17 cellular contexts compared by ENCODE assay signal in the genomic region with DNA sequence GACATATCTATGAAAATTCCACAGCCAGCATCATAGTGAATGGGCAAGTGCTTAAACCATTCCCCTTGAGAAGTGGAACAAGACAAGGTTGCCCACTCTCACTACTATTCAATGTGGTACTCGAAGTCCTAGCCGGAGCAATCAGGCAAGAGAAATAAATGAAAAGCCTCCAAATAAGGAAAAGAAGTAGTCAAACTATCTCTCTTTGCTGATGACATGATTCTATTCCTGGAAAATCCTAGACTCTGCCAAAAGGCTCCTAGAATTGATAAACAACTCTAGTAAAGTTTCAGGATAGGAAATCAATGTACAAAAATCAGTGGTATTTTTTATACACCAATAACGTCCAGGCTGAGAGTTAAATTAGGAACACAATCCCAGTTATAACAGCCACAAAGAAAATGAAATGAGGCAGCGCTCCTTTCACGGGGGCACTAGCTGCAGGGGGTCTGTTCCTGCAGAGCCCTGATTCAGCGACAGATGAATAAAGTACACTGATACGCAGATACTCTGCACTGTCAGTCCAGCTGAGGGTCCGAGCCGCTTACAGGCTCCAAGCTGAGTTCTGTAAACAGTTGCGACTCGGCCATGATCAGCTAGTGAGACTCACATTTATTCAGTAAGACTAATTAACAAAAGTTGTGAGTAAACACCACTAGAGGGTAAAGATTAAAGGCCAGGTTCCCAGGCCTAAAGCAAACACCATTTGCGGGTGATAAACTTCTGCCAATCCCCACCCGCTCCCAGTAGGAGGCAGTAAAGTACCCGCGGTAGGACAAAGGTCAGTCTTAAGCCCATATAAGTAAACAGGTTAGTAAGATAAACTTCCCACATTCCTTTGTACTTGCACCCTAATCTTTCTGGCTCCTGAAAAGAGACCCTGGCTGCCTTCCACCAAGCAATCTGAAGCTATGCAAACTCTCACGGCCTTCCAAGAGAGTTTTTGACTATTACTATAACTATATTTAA.
DNase-seq lines count a peak whose midpoint lies in the region; ATAC-seq, FAIRE-seq and TF ChIP-seq lines count a peak whose summit lies in the region.
"Had no signal": no experiment of that assay in that cellular context is flagged by ENCODE, and none has a peak within 500 bp of the region (broad histone marks: within the 10 kb centered on the region; RNA-seq: fewer than 3 reads in every experiment).

No MANE protein-coding gene starts in this region.

- 10% methylated on average over 16 of the region's 16 CpGs for WGBS in HepG2 (ENCODE audit: low lambda C conversion rate)

- H2AFZ ChIP-seq in HepG2 (ENCODE audit: low read length): no peak overlapping the region

- intact Hi-C loops in HepG2 (cut with micrococcal nuclease; ENCODE audit: unreplicated experiment): loop anchor here (1.0 kb wide), 1 partner anchor 78 kb away; no protein-coding TSS in a partner anchor

- no peaks in the 10 kb centered on the region for H3K36me3 Mint-ChIP-seq in type B pancreatic cell
- H3K36me3 Mint-ChIP-seq: CD8-positive, alpha-beta memory T cell had no signal

- no TSS peak for BruUV-seq in HepG2 (replicated peaks; lab: Mats Ljungman, UMichigan)

- in situ Hi-C loops in HepG2 (cut with HindIII; ENCODE audit: extremely low pct_ligation_motif_present, low pct_unique_long_range_greater_than_20kb): no loop called here

- no peak overlapping the region for H3K9ac ChIP-seq in HepG2 (ENCODE audit: insufficient read depth, low read depth, low read length)

- FAIRE-seq in HepG2 (lab: Jason Lieb, UNC): no peak
- FAIRE-seq: astrocyte had no signal

- no peak overlapping the region for H3K27ac Mint-ChIP-seq in type B pancreatic cell
- H3K27ac Mint-ChIP-seq: CD8-positive, alpha-beta memory T cell had no signal

- H3K36me3 ChIP-seq in HepG2 (replicated peaks in 1 of 2; ENCODE audit: control insufficient read depth in 1 of 2, insufficient read depth in 2 of 2, low read length in 2 of 2): no peaks in the 10 kb centered on the region
- H3K36me3 ChIP-seq: MG63, WERI-Rb-1 had no signal

- peaks cover 8% of the 10 kb centered on the region for H3K4me1 ChIP-seq in HepG2 (ENCODE audit: insufficient read depth, low read length)

- CTCF ChIA-PET in HepG2 (lab: Yijun Ruan, JAX; ENCODE audit: low intra/inter-chr PET ratio, low total read pairs): no interaction called here

- H3K4me3 Mint-ChIP-seq in type B pancreatic cell: no peak overlapping the region
- H3K4me3 Mint-ChIP-seq: CD8-positive, alpha-beta memory T cell had no signal

- TF ChIP-seq POLR2A in HepG2 (IDR thresholded peaks at IDR 0.05; ENCODE audit: insufficient read depth in 1 of 2, low read depth in 2 of 2, low read length in 2 of 2): no peak

- peaks cover 4% of the 10 kb centered on the region for H3K27me3 Mint-ChIP-seq in type B pancreatic cell

- POLR2A ChIA-PET in HepG2 (lab: Yijun Ruan, JAX): no interaction called here

- H3K27me3 ChIP-seq in HepG2 (ENCODE audit: control insufficient read depth in 1 of 2, insufficient read depth in 2 of 2, low read length in 2 of 2): no peaks in the 10 kb centered on the region
- H3K27me3 ChIP-seq: MG63 had no signal

- no peaks in the 10 kb centered on the region for H3K9me3 Mint-ChIP-seq in type B pancreatic cell

- peak overlapping the region; percentile 41; the same call in 1 of the 2 replicates for H3K4me2 ChIP-seq in HepG2 (ENCODE audit: low read depth, low read length)

- ATAC-seq in HepG2 (peak; percentile 91), GM21529 (IDR thresholded peaks at IDR 0.05; ENCODE audit: unreplicated experiment) (no peak), GM19351 (IDR thresholded peaks at IDR 0.05; ENCODE audit: unreplicated experiment) (no peak), HG03025 (IDR thresholded peaks at IDR 0.05; ENCODE audit: low FRiP score, unreplicated experiment) (no peak)

- no peaks in the 10 kb centered on the region for H3K4me1 Mint-ChIP-seq in type B pancreatic cell (ENCODE audit: unreplicated experiment)
- H3K4me1 Mint-ChIP-seq: CD8-positive, alpha-beta memory T cell had no signal

- TF ChIP-seq RAD21 in HepG2 (CRISPR knock-in tag; IDR thresholded peaks at IDR 0.05): no peak

- H3K27ac ChIP-seq in HepG2 (ENCODE audit: extremely low read length, insufficient read depth, low read length): no peak overlapping the region
- H3K27ac ChIP-seq: WERI-Rb-1 had no signal

- no peaks in the 10 kb centered on the region for H3K79me2 ChIP-seq in HepG2 (ENCODE audit: insufficient read depth, low read length)

- TF ChIP-seq EP300 in HepG2 (IDR thresholded peaks at IDR 0.05; ENCODE audit: low read depth in 2 of 2, low read length in 2 of 2) (0 out of 4 replicates have a peak, but pooled peaks of 1 of the 2 experiments have one; percentile 13), HepG2 (CRISPR knock-in tag; IDR thresholded peaks at IDR 0.05; ENCODE audit: borderline replicate concordance) (no peak)

- TF ChIP-seq CTCF in choroid plexus epithelial cell (conservative IDR thresholded peaks at IDR 0.05; ENCODE audit: low read depth, low read length) (peak; percentile 21), HepG2 (CRISPR knock-in tag; IDR thresholded peaks at IDR 0.05) (peak; percentile 69), type B pancreatic cell (conservative IDR thresholded peaks at IDR 0.05) (peak; percentile 55)

- H3K4me3 ChIP-seq in choroid plexus epithelial cell (ENCODE audit: low read depth, low read length) (no peak overlapping the region), HepG2 (replicated peaks in 1 of 3; ENCODE audit: insufficient read depth in 1 of 3, low read depth in 2 of 3, low read length in 3 of 3) (no peak overlapping the region)
- H3K4me3 ChIP-seq: MG63 had no signal

- no peaks in the 10 kb centered on the region for H3K9me3 ChIP-seq in HepG2 (ENCODE audit: low read length)
- H3K9me3 ChIP-seq: MG63 had no signal

- H4K20me1 ChIP-seq in HepG2 (ENCODE audit: insufficient read depth, low read length): no peaks in the 10 kb centered on the region

- peak; percentile 42 for DNase-seq in NCI-H748 (lab: John Stamatoyannopoulos, UW; ENCODE audit: unreplicated experiment)
- no peak for DNase-seq in NCI-H748 treated with DMSO at 0.1 percent for 48 hours (lab: John Stamatoyannopoulos, UW)
- peak; percentile 1 for DNase-seq in choroid plexus epithelial cell (ENCODE audit: low read depth)
- peak; percentile 35 for DNase-seq in HepG2 (ENCODE audit: low spot score)
- no peak for DNase-seq in type B pancreatic cell (ENCODE audit: extremely low spot score, unreplicated experiment)
- DNase-seq: 8988T; activated gamma-delta T cell; CD8-positive, alpha-beta memory T cell; MG63; NCI-H2029 treated with DMSO at 0.1 percent for 48 hours; NCI-H524 treated with DMSO at 0.1 percent for 48 hours; stimulated activated CD4-positive, alpha-beta T cell treated with anti-CD3 and anti-CD28 coated beads, Interleukin-15, amount 100 ng/mL, for 24 hours; WERI-Rb-1 had no signal

TF ChIP-seq in HepG2, 621 proteins besides CTCF, POLR2A, EP300 and RAD21 (continues in another document):
- TF ChIP-seq, protein P1, sequence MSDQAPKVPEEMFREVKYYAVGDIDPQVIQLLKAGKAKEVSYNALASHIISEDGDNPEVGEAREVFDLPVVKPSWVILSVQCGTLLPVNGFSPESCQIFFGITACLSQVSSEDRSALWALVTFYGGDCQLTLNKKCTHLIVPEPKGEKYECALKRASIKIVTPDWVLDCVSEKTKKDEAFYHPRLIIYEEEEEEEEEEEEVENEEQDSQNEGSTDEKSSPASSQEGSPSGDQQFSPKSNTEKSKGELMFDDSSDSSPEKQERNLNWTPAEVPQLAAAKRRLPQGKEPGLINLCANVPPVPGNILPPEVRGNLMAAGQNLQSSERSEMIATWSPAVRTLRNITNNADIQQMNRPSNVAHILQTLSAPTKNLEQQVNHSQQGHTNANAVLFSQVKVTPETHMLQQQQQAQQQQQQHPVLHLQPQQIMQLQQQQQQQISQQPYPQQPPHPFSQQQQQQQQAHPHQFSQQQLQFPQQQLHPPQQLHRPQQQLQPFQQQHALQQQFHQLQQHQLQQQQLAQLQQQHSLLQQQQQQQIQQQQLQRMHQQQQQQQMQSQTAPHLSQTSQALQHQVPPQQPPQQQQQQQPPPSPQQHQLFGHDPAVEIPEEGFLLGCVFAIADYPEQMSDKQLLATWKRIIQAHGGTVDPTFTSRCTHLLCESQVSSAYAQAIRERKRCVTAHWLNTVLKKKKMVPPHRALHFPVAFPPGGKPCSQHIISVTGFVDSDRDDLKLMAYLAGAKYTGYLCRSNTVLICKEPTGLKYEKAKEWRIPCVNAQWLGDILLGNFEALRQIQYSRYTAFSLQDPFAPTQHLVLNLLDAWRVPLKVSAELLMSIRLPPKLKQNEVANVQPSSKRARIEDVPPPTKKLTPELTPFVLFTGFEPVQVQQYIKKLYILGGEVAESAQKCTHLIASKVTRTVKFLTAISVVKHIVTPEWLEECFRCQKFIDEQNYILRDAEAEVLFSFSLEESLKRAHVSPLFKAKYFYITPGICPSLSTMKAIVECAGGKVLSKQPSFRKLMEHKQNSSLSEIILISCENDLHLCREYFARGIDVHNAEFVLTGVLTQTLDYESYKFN (CRISPR knock-in tag; conservative IDR thresholded peaks at IDR 0.05): peak; percentile 66
- TF ChIP-seq CEBPB (IDR thresholded peaks at IDR 0.05; ENCODE audit: borderline replicate concordance, low read depth, low read length): no peak

Comparison
In these comparisons a context has a peak if more than half of its experiments do, and no peak if none do; other contexts are left out.
1. DNase-seq: peak in NCI-H748 (single experiment), choroid plexus epithelial cell (single experiment) and HepG2 (single experiment); none in NCI-H748 treated with DMSO at 0.1 percent for 48 hours (single experiment) and type B pancreatic cell (single experiment).
2. Peak in every context shown above with its lines, with median percentiles within 50 percentile points of each other: CTCF ChIP-seq.